In genomic region chr7:116614509-116615285, GRCh38 we compare ENCODE assay signal across 17 cellular contexts. TPM values are rescaled to one million over a fixed set of nuclear protein-coding genes. Genes with fewer than 3 reads are reported as not detected.
A peak's percentile ranks its signal among the peaks of the same experiment; 100 is the strongest.
DNase-seq lines count a peak whose midpoint lies in the region; ATAC-seq and TF ChIP-seq lines count a peak whose summit lies in the region.
"Had no signal": no experiment of that assay in that cellular context is flagged by ENCODE, and none has a peak within 500 bp of the region (broad histone marks: within the 10 kb centered on the region; RNA-seq: fewer than 3 reads in every experiment).

No MANE protein-coding gene starts in this region.

- H3K27ac Mint-ChIP-seq in type B pancreatic cell: peak overlapping the region; percentile 53
- H3K27ac Mint-ChIP-seq: CD8-positive, alpha-beta memory T cell had no signal

- H3K36me3 ChIP-seq in SK-N-SH (replicated peaks in 1 of 2; ENCODE audit: control insufficient read depth in 1 of 2, insufficient read depth in 2 of 2, low read length in 1 of 2) (no peaks in the 10 kb centered on the region), hepatocyte (replicated peaks; ENCODE audit: insufficient read depth, low read depth) (no peaks in the 10 kb centered on the region), mucosa of descending colon (ENCODE audit: low read depth) (no peaks in the 10 kb centered on the region), spleen (no peaks in the 10 kb centered on the region)
- H3K36me3 ChIP-seq: BLaER1 had no signal

- no peak overlapping the region for H3K9ac ChIP-seq in SK-N-SH
- H3K9ac ChIP-seq: BLaER1, GM23248 had no signal

- peaks cover 5% of the 10 kb centered on the region for H3K9me3 Mint-ChIP-seq in type B pancreatic cell

- H3K4me1 Mint-ChIP-seq in type B pancreatic cell (ENCODE audit: unreplicated experiment): peaks cover 22% of the 10 kb centered on the region
- H3K4me1 Mint-ChIP-seq: CD8-positive, alpha-beta memory T cell had no signal

- intact Hi-C loops in mucosa of descending colon (cut with DNase I, micrococcal nuclease) (no loop called here), spleen (cut with DNase I; ENCODE audit: low total_unique reads) (no loop called here)

- no peak for TF ChIP-seq CTCF in SK-N-SH (IDR thresholded peaks at IDR 0.05)
- TF ChIP-seq CTCF in hepatocyte (IDR thresholded peaks at IDR 0.05; ENCODE audit: poor library complexity): no peak
- no peak for TF ChIP-seq CTCF in mucosa of descending colon (IDR thresholded peaks at IDR 0.05)
- no peak for TF ChIP-seq CTCF in type B pancreatic cell (conservative IDR thresholded peaks at IDR 0.05)
- no peak for TF ChIP-seq CTCF in spleen (IDR thresholded peaks at IDR 0.05 in 8 of 11, conservative IDR thresholded peaks at IDR 0.05 in 3 of 11)

- H3K36me3 Mint-ChIP-seq in type B pancreatic cell: no peaks in the 10 kb centered on the region

- H3K4me1 ChIP-seq in SK-N-SH (ENCODE audit: control insufficient read depth in 1 of 2, insufficient read depth in 2 of 2, low read depth in 1 of 2, low read length in 1 of 2): 0 out of 4 replicates have a peak, but pooled peaks cover 0 to 11% of the 10 kb centered on the region in 2 experiments
- H3K4me1 ChIP-seq in hepatocyte (ENCODE audit: insufficient read depth): peaks cover 12% of the 10 kb centered on the region
- H3K4me1 ChIP-seq in mucosa of descending colon (ENCODE audit: low read depth): peaks cover 3% of the 10 kb centered on the region
- no peaks in the 10 kb centered on the region for H3K4me1 ChIP-seq in spleen
- H3K4me1 ChIP-seq: BLaER1 had no signal

- POLR2A ChIA-PET in SK-N-SH (lab: Yijun Ruan, JAX): no interaction called here

- ATAC-seq in mucosa of descending colon: peak; percentile 79
- ATAC-seq in GM19328 (IDR thresholded peaks at IDR 0.05; ENCODE audit: unreplicated experiment): no peak
- ATAC-seq: Right ventricle myocardium inferior had no signal

- H3K9me3 ChIP-seq in SK-N-SH: no peaks in the 10 kb centered on the region
- H3K9me3 ChIP-seq in hepatocyte (ENCODE audit: low read depth): no peaks in the 10 kb centered on the region
- no peaks in the 10 kb centered on the region for H3K9me3 ChIP-seq in mucosa of descending colon
- no peaks in the 10 kb centered on the region for H3K9me3 ChIP-seq in spleen
- H3K9me3 ChIP-seq: BLaER1 had no signal

- CTCF ChIA-PET in SK-N-SH (lab: Yijun Ruan, JAX): interaction anchor here (1.0 to 1.4 kb wide), 4 partner anchors 8 to 442 kb away, joined by 3 to 4 read pairs (median 4); no protein-coding TSS in a partner anchor

- H3K4me3 ChIP-seq in SK-N-SH (ENCODE audit: low read depth in 2 of 2, low read length in 1 of 2) (no peak overlapping the region), hepatocyte (no peak overlapping the region), mucosa of descending colon (no peak overlapping the region), spleen (no peak overlapping the region)
- H3K4me3 ChIP-seq: BLaER1, GM23248 had no signal

- 7% methylated on average over 7 of the region's 7 CpGs for WGBS in SK-N-SH (ENCODE audit: low lambda C conversion rate)
- 62% methylated on average over 7 of the region's 7 CpGs for WGBS in hepatocyte (ENCODE audit: low lambda C conversion rate, missing lambda C conversion rate)
- 64 to 77% (median 76%) methylated on average over 7 of the region's 7 CpGs for WGBS in spleen, 5 donors

- no peaks in the 10 kb centered on the region for H3K9me2 ChIP-seq in SK-N-SH
- H3K9me2 ChIP-seq in hepatocyte (replicated peaks; ENCODE audit: insufficient read depth): no peaks in the 10 kb centered on the region

- H4K20me1 ChIP-seq in SK-N-SH (ENCODE audit: insufficient read depth): no peaks in the 10 kb centered on the region
- no peaks in the 10 kb centered on the region for H4K20me1 ChIP-seq in hepatocyte (ENCODE audit: insufficient read depth, poor library complexity, severe bottlenecking)
- H4K20me1 ChIP-seq: BLaER1 had no signal

- H2AFZ ChIP-seq in SK-N-SH (ENCODE audit: low read depth): no peak overlapping the region
- peak overlapping the region; percentile 13 for H2AFZ ChIP-seq in hepatocyte
- H2AFZ ChIP-seq: GM23248 had no signal

- peak overlapping the region; percentile 64 for H3K4me3 Mint-ChIP-seq in type B pancreatic cell
- H3K4me3 Mint-ChIP-seq: CD8-positive, alpha-beta memory T cell had no signal

- no peak for TF ChIP-seq EP300 in SK-N-SH (IDR thresholded peaks at IDR 0.05; ENCODE audit: borderline replicate concordance in 1 of 2, low read depth in 1 of 2, low read length in 1 of 2)

- no peak for TF ChIP-seq RAD21 in SK-N-SH (IDR thresholded peaks at IDR 0.05; ENCODE audit: low read length)

- no peak for TF ChIP-seq POLR2A in spleen (IDR thresholded peaks at IDR 0.05)

- no peak overlapping the region for H3K4me2 ChIP-seq in SK-N-SH
- H3K4me2 ChIP-seq in hepatocyte: peak overlapping the region; percentile 34
- H3K4me2 ChIP-seq: BLaER1 had no signal

- no peaks in the 10 kb centered on the region for H3K27me3 Mint-ChIP-seq in type B pancreatic cell

- H3K27me3 ChIP-seq in SK-N-SH (ENCODE audit: insufficient read depth): peaks cover 22% of the 10 kb centered on the region; the same call in 1 of the 2 replicates
- no peaks in the 10 kb centered on the region for H3K27me3 ChIP-seq in hepatocyte
- H3K27me3 ChIP-seq in spleen (replicated peaks in 1 of 7): peaks cover 0 to 34% (median 4%) of the 10 kb centered on the region in 7 donors
- H3K27me3 ChIP-seq: BLaER1 had no signal

- H3K79me2 ChIP-seq in SK-N-SH (ENCODE audit: insufficient read depth): no peaks in the 10 kb centered on the region
- H3K79me2 ChIP-seq in hepatocyte: no peaks in the 10 kb centered on the region

- no peak overlapping the region for H3K27ac ChIP-seq in SK-N-SH (ENCODE audit: low read depth in 2 of 2, low read length in 1 of 2)
- peak overlapping the region; percentile 32 for H3K27ac ChIP-seq in hepatocyte
- H3K27ac ChIP-seq in spleen: no peak overlapping the region
- H3K27ac ChIP-seq: BLaER1, GM23248, HL-60 had no signal

- H3F3A ChIP-seq in SK-N-SH (replicated peaks; ENCODE audit: insufficient read depth): peaks cover 15% of the 10 kb centered on the region

- DNase-seq in SK-N-SH: no peak
- no peak for DNase-seq in hepatocyte (ENCODE audit: low spot score)
- no peak for DNase-seq in mucosa of descending colon
- DNase-seq in type B pancreatic cell (ENCODE audit: extremely low spot score, unreplicated experiment): no peak
- no peak for DNase-seq in spleen
- no peak for DNase-seq in hippocampal formation (lab: John Stamatoyannopoulos, UW)
- DNase-seq in NOMO-1 treated with dmso at 0.1 percent for 144 hours (lab: John Stamatoyannopoulos, UW; ENCODE audit: unreplicated experiment): no peak
- DNase-seq: CD8-positive, alpha-beta memory T cell; GM23248; KG1; NCI-H1048; NCI-H446 treated with DMSO at 0.1 percent for 48 hours; NCI-H748 treated with DMSO at 0.1 percent for 48 hours had no signal

TF ChIP-seq in SK-N-SH, 30 proteins besides CTCF, POLR2A, EP300 and RAD21:
- TF ChIP-seq ELF1 (IDR thresholded peaks at IDR 0.05) (no peak), TAF1 (IDR thresholded peaks at IDR 0.05; ENCODE audit: borderline replicate concordance, low read depth, low read length) (no peak), RCOR1 (IDR thresholded peaks at IDR 0.05; ENCODE audit: low read length) (no peak), SMC3 (IDR thresholded peaks at IDR 0.05; ENCODE audit: low read depth, low read length) (no peak), SIN3A (IDR thresholded peaks at IDR 0.05; ENCODE audit: borderline replicate concordance, low read depth, low read length) (no peak), PBX3 (IDR thresholded peaks at IDR 0.05) (peak; percentile 6; the same call in 1 of the 2 replicates), CHD2 (IDR thresholded peaks at IDR 0.05; ENCODE audit: low read length, partially characterized antibody) (no peak), GABPA (IDR thresholded peaks at IDR 0.05; ENCODE audit: low read depth) (no peak), FOSL2 (IDR thresholded peaks at IDR 0.05; ENCODE audit: borderline replicate concordance, low read depth) (no peak)

RNA-seq across cellular contexts. Expression of gene MET, which starts 57.3 kb away (rescaled TPM):
- polyA plus RNA-seq in SK-N-SH (2012; rRNA removed): 38.7 and 61.6 TPM in 2 replicates
- polyA plus RNA-seq in SK-N-SH (2012; cell fraction: cytosol; rRNA removed): 51.7 and 56.2 TPM in 2 replicates
- 23.8 and 45.1 TPM in 2 replicates for polyA plus RNA-seq in SK-N-SH (2012; cell fraction: nucleus; rRNA removed)
- total RNA-seq in hepatocyte: 29.3 and 35.7 TPM in 2 replicates
- 6.5 and 12.7 TPM in 2 replicates for polyA plus RNA-seq in hepatocyte
- 10 to 100 TPM; 15.6 to 35.1 (median 31.0) TPM for total RNA-seq in mucosa of descending colon
- total RNA-seq in type B pancreatic cell (ENCODE audit: low replicate concordance): 34.2 and 49.1 TPM in 2 replicates
- 10 to 100 TPM; 10.6 to 28.8 (median 22.3) TPM for total RNA-seq in spleen
- polyA plus RNA-seq in spleen: 1 to 10 TPM in 1 of 3 donors, under 1 TPM in 2; 0.68 to 1.9 (median 0.96) TPM
- polyA plus RNA-seq: CD8-positive, alpha-beta memory T cell had no signal
